In the genomic region with DNA sequence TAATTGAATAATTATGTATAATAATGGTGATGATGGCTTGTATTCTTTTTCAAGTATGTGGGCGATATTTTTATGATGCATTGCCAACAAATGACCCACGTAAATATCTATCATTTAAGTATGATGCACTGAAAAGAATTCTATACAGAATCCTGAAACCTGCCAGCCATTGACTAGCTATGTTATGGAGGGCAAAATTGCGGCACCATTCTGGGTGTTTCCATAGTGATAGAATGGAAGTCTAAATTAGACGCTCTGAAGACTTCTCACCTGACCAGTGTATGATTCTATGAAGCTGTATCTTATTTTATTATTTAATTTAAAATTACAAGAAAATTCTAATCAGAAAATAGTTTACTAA, we compare ENCODE assay signal across 8 cellular contexts. TPM values are rescaled to one million over a fixed set of nuclear protein-coding genes. Genes with fewer than 3 reads are reported as not detected.
DNase-seq lines count a peak whose midpoint lies in the region; ATAC-seq, FAIRE-seq and TF ChIP-seq lines count a peak whose summit lies in the region.

No MANE protein-coding gene starts in this region.

- H3K9me3 Mint-ChIP-seq in IgD-negative memory B cell (no peaks in the 10 kb centered on the region), astrocyte (ENCODE audit: unreplicated experiment) (no peaks in the 10 kb centered on the region)

- H3K4me3 ChIP-seq in BJ (ENCODE audit: low read depth, low read length) (peak overlapping the region; percentile 95), astrocyte (ENCODE audit: insufficient read depth, low read depth, low read length) (peak overlapping the region; percentile 76), mucosa of descending colon (peak overlapping the region; percentile 56)

- H3K36me3 Mint-ChIP-seq in IgD-negative memory B cell (peaks cover 1% of the 10 kb centered on the region), astrocyte (ENCODE audit: low read depth, unreplicated experiment) (no peaks in the 10 kb centered on the region)

- peak overlapping the region; percentile 72 for H3K4me2 ChIP-seq in astrocyte (ENCODE audit: low read length)

- H3K27me3 ChIP-seq in BJ (ENCODE audit: control insufficient read depth, insufficient read depth, low read length) (no peaks in the 10 kb centered on the region), astrocyte (ENCODE audit: insufficient read depth, low read length) (no peaks in the 10 kb centered on the region)

- POLR2A ChIA-PET in BJ (lab: Charles Lee): no interaction called here

- H2AFZ ChIP-seq in astrocyte (ENCODE audit: low read depth, low read length): peak overlapping the region; percentile 65

- peaks cover 42% of the 10 kb centered on the region for H3K79me2 ChIP-seq in astrocyte (ENCODE audit: insufficient read depth, low read length)

- no peak for TF ChIP-seq CTCF in BJ (IDR thresholded peaks at IDR 0.05; ENCODE audit: insufficient read depth, low read depth, low read length)
- TF ChIP-seq CTCF in astrocyte (IDR thresholded peaks at IDR 0.05; ENCODE audit: insufficient read depth, low read depth, low read length): no peak
- no peak for TF ChIP-seq CTCF in mucosa of descending colon (IDR thresholded peaks at IDR 0.05)

- no peak for FAIRE-seq in astrocyte (lab: Jason Lieb, UNC)

- H3K4me1 ChIP-seq in astrocyte (ENCODE audit: insufficient read depth, low read length) (peaks cover 3% of the 10 kb centered on the region), mucosa of descending colon (ENCODE audit: low read depth) (peaks cover 19% of the 10 kb centered on the region)

- no peaks in the 10 kb centered on the region for H4K20me1 ChIP-seq in astrocyte (ENCODE audit: insufficient read depth, low read length)

- peak overlapping the region; percentile 99 for H3K9ac ChIP-seq in astrocyte (ENCODE audit: low read length)

- peak overlapping the region; percentile 63 for H3K27ac ChIP-seq in astrocyte (ENCODE audit: low read depth, low read length)

- H3K4me1 Mint-ChIP-seq in IgD-negative memory B cell (peaks cover 24 to 44% (median 38%) of the 10 kb centered on the region in 3 donors), astrocyte (ENCODE audit: low read depth, unreplicated experiment) (peaks cover 4% of the 10 kb centered on the region)

- intact Hi-C loops in mucosa of descending colon (cut with DNase I, micrococcal nuclease): no loop called here

- ATAC-seq in mucosa of descending colon (no peak), HG02852 (IDR thresholded peaks at IDR 0.05; ENCODE audit: unreplicated experiment) (no peak), HG02973 (IDR thresholded peaks at IDR 0.05; ENCODE audit: unreplicated experiment) (no peak), HG03442 (IDR thresholded peaks at IDR 0.05; ENCODE audit: unreplicated experiment) (no peak)

- CTCF ChIA-PET in BJ (lab: Yijun Ruan, JAX): no interaction called here

- H3K27ac Mint-ChIP-seq in IgD-negative memory B cell: peak overlapping the region; percentile 98 to 100 (median 100)
- no peak overlapping the region for H3K27ac Mint-ChIP-seq in astrocyte (ENCODE audit: unreplicated experiment)

- DNase-seq in BJ (ENCODE audit: low read depth) (no peak), astrocyte (ENCODE audit: low read depth) (no peak), mucosa of descending colon (no peak), HT-29 (ENCODE audit: low spot score) (no peak)

- peak overlapping the region; percentile 98 to 100 (median 99) for H3K4me3 Mint-ChIP-seq in IgD-negative memory B cell
- H3K4me3 Mint-ChIP-seq in astrocyte (ENCODE audit: unreplicated experiment): no peak overlapping the region

- H3K27me3 Mint-ChIP-seq in IgD-negative memory B cell (no peaks in the 10 kb centered on the region), astrocyte (ENCODE audit: low read depth, unreplicated experiment) (no peaks in the 10 kb centered on the region)

- H3K36me3 ChIP-seq in BJ (ENCODE audit: control insufficient read depth, insufficient read depth, low read length) (no peaks in the 10 kb centered on the region), astrocyte (ENCODE audit: insufficient read depth, low read length) (peaks cover 15% of the 10 kb centered on the region), mucosa of descending colon (ENCODE audit: low read depth) (no peaks in the 10 kb centered on the region)

- H3K9me3 ChIP-seq in astrocyte (ENCODE audit: insufficient read depth, low read depth, low read length) (no peaks in the 10 kb centered on the region), mucosa of descending colon (no peaks in the 10 kb centered on the region)

RNA-seq across cellular contexts. Expression of a gene that starts 0.7 kb away (rescaled TPM):
- polyA plus RNA-seq in BJ (2011; rRNA removed) (3.6 and 6.4 TPM in 2 replicates), IgD-negative memory B cell (18.7 TPM)
- polyA minus RNA-seq in BJ (2011; rRNA and poly(A)+ RNA removed): 6.4 and 6.6 TPM in 2 replicates
- total RNA-seq in astrocyte (10.0 and 13.4 TPM in 2 replicates), mucosa of descending colon (10 to 100 TPM; 17.3 to 26.4 (median 26.0) TPM)
- 4.6 and 6.1 TPM in 2 replicates for total RNA-seq in HT-29 (2014; rRNA removed; shearing (Covaris generic))

RNA-seq across cellular contexts. Expression of a gene that starts 12.6 kb away (rescaled TPM):
- polyA plus RNA-seq in BJ (2011; rRNA removed) (not detected in 2 replicates), IgD-negative memory B cell (110 TPM)
- polyA minus RNA-seq in BJ (2011; rRNA and poly(A)+ RNA removed): not detected in 2 replicates
- total RNA-seq in astrocyte (not detected in 2 replicates), mucosa of descending colon (under 1 TPM; 0.25 to 0.53 (median 0.32) TPM)
- total RNA-seq in HT-29 (2014; rRNA removed; shearing (Covaris generic)): not detected in 2 replicates
